In the genomic region with DNA sequence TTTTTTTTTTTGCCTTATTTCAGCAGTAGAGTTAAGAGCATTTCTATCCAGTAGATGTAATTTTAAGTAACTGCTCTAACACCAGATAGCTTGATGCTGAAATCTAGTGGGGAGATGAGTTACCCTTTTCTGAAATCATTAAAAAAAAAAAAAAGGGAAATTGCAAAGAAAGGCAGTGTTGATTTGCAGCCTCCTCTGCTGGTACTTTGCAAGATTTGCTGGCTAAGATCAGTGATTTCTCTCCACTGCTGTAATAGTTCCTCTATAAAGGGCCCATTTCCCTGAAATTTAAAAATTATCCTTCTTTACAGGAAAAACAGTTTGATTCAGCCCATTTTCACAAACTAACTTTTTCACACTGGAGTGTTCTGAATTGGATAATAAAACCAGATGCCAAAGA, we compare ENCODE assay signal across 18 cellular contexts.
A peak's percentile ranks its signal among the peaks of the same experiment; 100 is the strongest.
DNase-seq lines count a peak whose midpoint lies in the region; ATAC-seq, FAIRE-seq and TF ChIP-seq lines count a peak whose summit lies in the region.
"Had no signal": no experiment of that assay in that cellular context is flagged by ENCODE, and none has a peak within 500 bp of the region (broad histone marks: within the 10 kb centered on the region; RNA-seq: fewer than 3 reads in every experiment).

No MANE protein-coding gene starts in this region.

- H3K27me3 ChIP-seq in gastrocnemius medialis, result no peaks in the 10 kb centered on the region
- H3K27me3 ChIP-seq: spleen had no signal

- H3K27ac Mint-ChIP-seq in WTC11, result no peak overlapping the region
- H3K27ac Mint-ChIP-seq: CD4-positive, alpha-beta T cell; IgD-negative memory B cell; T-helper 17 cell had no signal

- TF ChIP-seq CTCF in GM10248 (IDR thresholded peaks at IDR 0.05; ENCODE audit: control extremely low read depth, extremely low read depth, low read depth, missing control alignments) (peak; percentile 20), LNCaP clone FGC (IDR thresholded peaks at IDR 0.05; ENCODE audit: control insufficient read depth, extremely low read depth, insufficient read depth) (peak; percentile 18; the same call in 1 of the 2 replicates), astrocyte of the cerebellum (IDR thresholded peaks at IDR 0.05; ENCODE audit: low read depth, low read length, missing control alignments) (peak; percentile 21), kidney (IDR thresholded peaks at IDR 0.05; ENCODE audit: borderline replicate concordance, extremely low read depth, insufficient read depth) (peak; percentile 16), WTC11 (IDR thresholded peaks at IDR 0.05) (no peak), gastrocnemius medialis (IDR thresholded peaks at IDR 0.05 in 4 of 5, conservative IDR thresholded peaks at IDR 0.05 in 1 of 5) (no peak)

- H3K9me3 Mint-ChIP-seq in WTC11, result peaks cover 2% of the 10 kb centered on the region; the same call in 1 of the 2 replicates
- H3K9me3 Mint-ChIP-seq: CD4-positive, alpha-beta T cell had no signal

- H3K27me3 Mint-ChIP-seq in WTC11 (ENCODE audit: low read depth), result peaks cover 4% of the 10 kb centered on the region; the same call in 1 of the 2 replicates
- H3K27me3 Mint-ChIP-seq: CD4-positive, alpha-beta T cell; IgD-negative memory B cell had no signal

- H3K4me1 ChIP-seq in kidney (ENCODE audit: control insufficient read depth in 1 of 2, insufficient read depth in 1 of 2, low read depth in 1 of 2, low read length in 2 of 2) (no peaks in the 10 kb centered on the region), gastrocnemius medialis (no peaks in the 10 kb centered on the region)
- H3K4me1 ChIP-seq: spleen had no signal

- FAIRE-seq in kidney (lab: Jason Lieb, UNC), result no peak

- ATAC-seq in HG03135 (IDR thresholded peaks at IDR 0.05; ENCODE audit: unreplicated experiment) (no peak), left cardiac atrium (no peak), WTC11 (no peak), gastrocnemius medialis (no peak)
- ATAC-seq: T-helper 17 cell had no signal

- H3K4me3 Mint-ChIP-seq in WTC11, result no peak overlapping the region
- H3K4me3 Mint-ChIP-seq: CD4-positive, alpha-beta T cell; IgD-negative memory B cell; T-helper 17 cell had no signal

- CTCF ChIA-PET in GM10248 (lab: Yijun Ruan, JAX) (interaction anchor here (1.4 kb wide), 1 partner anchor 606 kb away, joined by 8 read pairs; no protein-coding TSS in a partner anchor), WTC11 (lab: Charles Lee) (interaction anchor here (0.6 to 1.0 kb wide), 4 partner anchors 22 to 606 kb away, joined by 3 to 5 read pairs (median 4); no protein-coding TSS in a partner anchor)

- no peaks in the 10 kb centered on the region for H3K36me3 Mint-ChIP-seq in WTC11
- H3K36me3 Mint-ChIP-seq: IgD-negative memory B cell had no signal

- H3K9me3 ChIP-seq in kidney (ENCODE audit: control insufficient read depth in 1 of 2, low read length in 2 of 2), result no peaks in the 10 kb centered on the region
- H3K9me3 ChIP-seq in gastrocnemius medialis, result no peaks in the 10 kb centered on the region
- H3K9me3 ChIP-seq: spleen, thoracic aorta had no signal

- in situ Hi-C loops in astrocyte of the cerebellum (cut with HindIII; ENCODE audit: low sequenced_read_pairs), result no loop called here
- in situ Hi-C loops in gastrocnemius medialis (cut with MboI; ENCODE audit: low sequenced_read_pairs in 4 of 4), result no loop called here

- no peak overlapping the region for H3K9ac ChIP-seq in kidney (ENCODE audit: low read length in 2 of 2)

- intact Hi-C loops in kidney (cut with DNase I), result no loop called here
- intact Hi-C loops in left cardiac atrium (cut with DNase I), result no loop called here
- intact Hi-C loops in gastrocnemius medialis (cut with DNase I; ENCODE audit: low total_unique reads), result no loop called here

- H3K36me3 ChIP-seq in kidney (ENCODE audit: control insufficient read depth in 1 of 2, insufficient read depth in 2 of 2, low read length in 2 of 2) (no peaks in the 10 kb centered on the region), gastrocnemius medialis (no peaks in the 10 kb centered on the region)
- H3K36me3 ChIP-seq: spleen, thoracic aorta had no signal

- POLR2A ChIA-PET in GM10248 (lab: Yijun Ruan, JAX), result no interaction called here
- POLR2A ChIA-PET in WTC11 (lab: Charles Lee), result no interaction called here

- H3K27ac ChIP-seq in kidney (ENCODE audit: low read depth in 2 of 2, low read length in 2 of 2), result no peak overlapping the region
- no peak overlapping the region for H3K27ac ChIP-seq in gastrocnemius medialis
- H3K27ac ChIP-seq: spleen, thoracic aorta had no signal

- DNase-seq in GM10248 (ENCODE audit: extremely low spot score) (no peak), LNCaP clone FGC (ENCODE audit: low read depth) (no peak), astrocyte of the cerebellum (ENCODE audit: low read depth) (no peak), kidney (no peak), left cardiac atrium (no peak), WTC11 (ENCODE audit: low spot score) (no peak), gastrocnemius medialis (no peak)
- DNase-seq: activated CD4-positive, alpha-beta T cell treated with anti-CD3 and anti-CD28 coated beads, Interleukin-2, amount 50 U/mL, for 48 hours; CD4-positive, alpha-beta T cell; GDM1; mesenchymal stem cell; NCI-H2107; nucleus accumbens; spleen; T-helper 17 cell had no signal

- no peak for TF ChIP-seq POLR2A in gastrocnemius medialis (IDR thresholded peaks at IDR 0.05)

- peaks cover 15% of the 10 kb centered on the region for H3K4me1 Mint-ChIP-seq in WTC11
- H3K4me1 Mint-ChIP-seq: IgD-negative memory B cell had no signal

- no peak overlapping the region for H3K4me3 ChIP-seq in LNCaP clone FGC (ENCODE audit: low read depth, low read length)
- H3K4me3 ChIP-seq in astrocyte of the cerebellum (ENCODE audit: low read depth, low read length), result no peak overlapping the region
- no peak overlapping the region for H3K4me3 ChIP-seq in kidney (ENCODE audit: low read length in 2 of 2)
- H3K4me3 ChIP-seq in gastrocnemius medialis, result no peak overlapping the region
- H3K4me3 ChIP-seq: spleen, thoracic aorta had no signal

TF ChIP-seq in WTC11, 78 proteins besides CTCF, POLR2A, EP300 and RAD21:
- TF ChIP-seq IRF1 (CRISPR knock-in tag; IDR thresholded peaks at IDR 0.05) (no peak), TP53 (CRISPR knock-in tag; IDR thresholded peaks at IDR 0.05) (no peak), ZBTB43 (CRISPR knock-in tag; IDR thresholded peaks at IDR 0.05) (no peak), ZNF416 (CRISPR knock-in tag; IDR thresholded peaks at IDR 0.05) (no peak), ATF1 (CRISPR knock-in tag; IDR thresholded peaks at IDR 0.05) (no peak), NR1H2 (CRISPR knock-in tag; IDR thresholded peaks at IDR 0.05) (no peak)

Comparison
In these comparisons a context has a peak if more than half of its experiments do, and no peak if none do; other contexts are left out.
1. CTCF ChIP-seq: peak in GM10248 (single experiment), LNCaP clone FGC (single experiment), astrocyte of the cerebellum (single experiment) and kidney (single experiment); none in WTC11 (single experiment) and gastrocnemius medialis (0 of 5).